Comparison of ENCODE assay signal across 1 cellular context in genomic region chr11:9462806-9463537, GRCh38.
A peak's percentile ranks its signal among the peaks of the same experiment; 100 is the strongest.
TF ChIP-seq lines count a peak whose summit lies in the region.

No MANE protein-coding gene starts in this region.

TF ChIP-seq in GM12878, 131 proteins besides CTCF, POLR2A, EP300 and RAD21 (continues in another document):
- peak; percentile 48; the same call in 1 of the 2 replicates for TF ChIP-seq DPF2 (IDR thresholded peaks at IDR 0.05)
- no peak for TF ChIP-seq YBX1 (IDR thresholded peaks at IDR 0.05)
- TF ChIP-seq ETV6 (conservative IDR thresholded peaks at IDR 0.05 in 1 of 2, IDR thresholded peaks at IDR 0.05 in 1 of 2; ENCODE audit: borderline replicate concordance in 1 of 2, low read depth in 1 of 2): peak in 1 of 2 experiments; percentile 21; a peak in 1 of 4 replicates
- TF ChIP-seq MTA2 (IDR thresholded peaks at IDR 0.05; ENCODE audit: low read depth): peak; percentile 50; the same call in 1 of the 2 replicates
- no peak; the same call in 1 of the 2 replicates for TF ChIP-seq ZNF217 (IDR thresholded peaks at IDR 0.05)
- 0 out of 2 replicates have a peak, but pooled peaks have one; percentile 18 for TF ChIP-seq CREB1 (IDR thresholded peaks at IDR 0.05; ENCODE audit: low read depth)
- TF ChIP-seq PAX5 (IDR thresholded peaks at IDR 0.05; ENCODE audit: borderline replicate concordance, low read depth, low read length): no peak
- TF ChIP-seq CUX1 (IDR thresholded peaks at IDR 0.05; ENCODE audit: insufficient replicate concordance, low read depth, low read length): peak; percentile 10
- TF ChIP-seq TCF7 (IDR thresholded peaks at IDR 0.05; ENCODE audit: borderline replicate concordance): peak; percentile 77; the same call in 1 of the 2 replicates
- TF ChIP-seq CEBPZ (IDR thresholded peaks at IDR 0.05; ENCODE audit: low read depth, low read length): no peak
- TF ChIP-seq STAT3 (IDR thresholded peaks at IDR 0.05; ENCODE audit: low read depth, low read length): 0 out of 2 replicates have a peak, but pooled peaks have one; percentile 67
- TF ChIP-seq RUNX3 (IDR thresholded peaks at IDR 0.05; ENCODE audit: low read length): peak; percentile 77; the same call in 1 of the 2 replicates
- TF ChIP-seq NR2F1 (conservative IDR thresholded peaks at IDR 0.05): peak; percentile 25; the same call in 1 of the 2 replicates
- peak; percentile 61; the same call in 1 of the 2 replicates for TF ChIP-seq JUND (IDR thresholded peaks at IDR 0.05; ENCODE audit: low read depth, low read length)
- TF ChIP-seq RAD51 (IDR thresholded peaks at IDR 0.05): 0 out of 2 replicates have a peak, but pooled peaks have one; percentile 18
- peak; percentile 95 for TF ChIP-seq MEF2A (IDR thresholded peaks at IDR 0.05; ENCODE audit: insufficient read depth, low read depth, low read length)
- 0 out of 2 replicates have a peak, but pooled peaks have one; percentile 30 for TF ChIP-seq TBL1XR1 (IDR thresholded peaks at IDR 0.05; ENCODE audit: low read depth, low read length)
- TF ChIP-seq NFIC (IDR thresholded peaks at IDR 0.05; ENCODE audit: low read depth, low read length): peak; percentile 86
- TF ChIP-seq POLR2AphosphoS5 (IDR thresholded peaks at IDR 0.05; ENCODE audit: low read length): no peak
- TF ChIP-seq LARP7 (IDR thresholded peaks at IDR 0.05): no peak
- TF ChIP-seq PRDM15 (CRISPR knock-in tag; IDR thresholded peaks at IDR 0.05): no peak
- 0 out of 2 replicates have a peak, but pooled peaks have one; percentile 25 for TF ChIP-seq GABPA (IDR thresholded peaks at IDR 0.05; ENCODE audit: low read depth)
- TF ChIP-seq SP1 (IDR thresholded peaks at IDR 0.05; ENCODE audit: low read depth, low read length): no peak
- TF ChIP-seq PBX3 (IDR thresholded peaks at IDR 0.05; ENCODE audit: insufficient replicate concordance, low read depth, low read length): no peak
- TF ChIP-seq SREBF1 (IDR thresholded peaks at IDR 0.05; ENCODE audit: low read length): no peak
- TF ChIP-seq SIX5 (IDR thresholded peaks at IDR 0.05; ENCODE audit: low read depth, low read length, severe bottlenecking): no peak
- TF ChIP-seq IRF5 (IDR thresholded peaks at IDR 0.05; ENCODE audit: borderline replicate concordance): no peak
- no peak for TF ChIP-seq SMC3 (IDR thresholded peaks at IDR 0.05; ENCODE audit: borderline replicate concordance, low read length)
- TF ChIP-seq BCL11A (IDR thresholded peaks at IDR 0.05; ENCODE audit: low read depth, low read length): peak; percentile 20; the same call in 1 of the 2 replicates
- peak; percentile 55; the same call in 1 of the 2 replicates for TF ChIP-seq IRF4 (IDR thresholded peaks at IDR 0.05; ENCODE audit: low read depth, low read length)
- peak; percentile 94 for TF ChIP-seq MEF2B (IDR thresholded peaks at IDR 0.05; ENCODE audit: partially characterized antibody, poor library complexity, severe bottlenecking)
- TF ChIP-seq BRCA1 (IDR thresholded peaks at IDR 0.05; ENCODE audit: low read depth, low read length): no peak
- no peak for TF ChIP-seq TARDBP (IDR thresholded peaks at IDR 0.05; ENCODE audit: borderline replicate concordance)
- no peak for TF ChIP-seq ZNF274 (IDR thresholded peaks at IDR 0.05; ENCODE audit: insufficient read depth, insufficient read length)
- TF ChIP-seq PKNOX1 (IDR thresholded peaks at IDR 0.05): peak; percentile 42; the same call in 1 of the 2 replicates
- peak; percentile 64 for TF ChIP-seq PML (IDR thresholded peaks at IDR 0.05; ENCODE audit: low read length)
- no peak for TF ChIP-seq ZBTB33 (IDR thresholded peaks at IDR 0.05)
- no peak for TF ChIP-seq NBN (IDR thresholded peaks at IDR 0.05)
- peak; percentile 52; the same call in 1 of the 2 replicates for TF ChIP-seq CREM (IDR thresholded peaks at IDR 0.05; ENCODE audit: low read depth)
- TF ChIP-seq FOXM1 (IDR thresholded peaks at IDR 0.05; ENCODE audit: low read depth, low read length): peak; percentile 75; the same call in 1 of the 2 replicates
- no peak for TF ChIP-seq BMI1 (IDR thresholded peaks at IDR 0.05; ENCODE audit: borderline replicate concordance)
